In the genomic region with DNA sequence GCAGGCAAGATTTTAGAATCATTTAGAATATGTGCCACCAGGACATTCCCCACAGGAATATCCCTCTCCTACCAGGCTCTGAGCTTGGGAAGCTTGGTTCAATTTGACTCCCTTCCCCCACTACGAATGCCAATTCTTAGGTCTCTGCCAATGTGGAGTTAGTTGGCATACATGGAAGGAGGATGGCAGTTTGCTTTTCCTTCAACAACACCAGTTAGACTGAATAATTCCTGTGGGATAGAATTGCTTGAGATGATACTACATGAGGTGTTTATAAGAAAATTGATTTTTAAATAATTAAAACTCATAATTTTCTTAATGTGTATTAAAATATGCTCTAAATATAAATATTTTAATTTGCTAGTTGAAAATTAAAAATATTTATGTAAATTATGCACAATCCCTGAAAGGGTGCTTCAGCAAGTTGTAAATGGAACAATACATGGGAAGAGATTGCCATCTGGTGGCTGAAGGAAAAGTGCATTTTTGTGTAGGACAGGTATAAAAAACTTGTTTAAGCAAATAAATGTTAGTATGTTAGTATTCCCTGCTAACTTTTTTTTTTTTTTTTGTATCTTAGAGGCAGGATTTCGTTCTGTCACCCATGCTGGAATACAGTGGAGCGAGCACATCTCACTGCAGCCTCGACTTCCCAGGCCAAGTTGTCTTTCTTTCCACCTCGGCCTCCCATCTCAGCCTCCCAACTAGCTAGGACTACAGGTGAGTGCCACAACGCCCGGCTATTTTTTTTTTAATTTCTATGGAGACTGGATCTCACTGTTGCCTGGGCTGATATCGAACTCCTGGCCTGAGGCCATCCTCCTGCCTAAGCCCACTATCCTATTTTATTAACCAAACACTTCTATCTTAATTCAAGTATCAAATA, we compare ENCODE assay signal across 1 cellular context.
TF ChIP-seq lines count a peak whose summit lies in the region.

No MANE protein-coding gene starts in this region.

TF ChIP-seq in endothelial cell of umbilical vein, 7 proteins besides CTCF, POLR2A, EP300 and RAD21:
- no peak for TF ChIP-seq JUN (IDR thresholded peaks at IDR 0.05; ENCODE audit: borderline replicate concordance, insufficient read depth, insufficient read length, low read depth)
- no peak for TF ChIP-seq POLR2AphosphoS5 (IDR thresholded peaks at IDR 0.05; ENCODE audit: insufficient read depth, low read depth, low read length)
- no peak for TF ChIP-seq EZH2 (IDR thresholded peaks at IDR 0.05; ENCODE audit: borderline replicate concordance, low read depth, low read length, severe bottlenecking)
- TF ChIP-seq MYC (IDR thresholded peaks at IDR 0.05; ENCODE audit: low read depth, low read length) = no peak
- TF ChIP-seq, protein P1, sequence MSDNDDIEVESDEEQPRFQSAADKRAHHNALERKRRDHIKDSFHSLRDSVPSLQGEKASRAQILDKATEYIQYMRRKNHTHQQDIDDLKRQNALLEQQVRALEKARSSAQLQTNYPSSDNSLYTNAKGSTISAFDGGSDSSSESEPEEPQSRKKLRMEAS (IDR thresholded peaks at IDR 0.05; ENCODE audit: insufficient read depth, insufficient read length) = no peak
- no peak for TF ChIP-seq FOS (IDR thresholded peaks at IDR 0.05; ENCODE audit: borderline replicate concordance, insufficient read depth, low read length)
- no peak for TF ChIP-seq GATA2 (IDR thresholded peaks at IDR 0.05; ENCODE audit: insufficient read depth, insufficient read length, low read depth, low read length)
TF ChIP-seq in endothelial cell of umbilical vein: peak in this region for 0.
